8 cellular contexts compared by ENCODE assay signal in genomic region chr22:50201191-50202129, GRCh38. TPM values are rescaled to one million over a fixed set of nuclear protein-coding genes. Genes with fewer than 3 reads are reported as not detected.
DNase-seq lines count a peak whose midpoint lies in the region; ATAC-seq and TF ChIP-seq lines count a peak whose summit lies in the region.

No MANE protein-coding gene starts in this region.

- dilution Hi-C loops in mammary epithelial cell (cut with HindIII; ENCODE audit: low sequenced_read_pairs): no loop called here

- CTCF ChIA-PET in mammary epithelial cell (lab: Charles Lee; ENCODE audit: low non-redundant PET): no interaction called here

- H3K9ac ChIP-seq in mammary epithelial cell (ENCODE audit: insufficient read depth, low read length): peak overlapping the region; percentile 59

- no peak for TF ChIP-seq EP300 in transverse colon (IDR thresholded peaks at IDR 0.05; ENCODE audit: low read depth)

- TF ChIP-seq CTCF in LNCaP clone FGC (IDR thresholded peaks at IDR 0.05; ENCODE audit: control insufficient read depth, extremely low read depth, insufficient read depth) (no peak), mammary epithelial cell (conservative IDR thresholded peaks at IDR 0.05 in 1 of 2, IDR thresholded peaks at IDR 0.05 in 1 of 2; ENCODE audit: extremely low read depth in 1 of 2, insufficient read depth in 1 of 2, low read depth in 1 of 2, low read length in 2 of 2) (no peak), lower leg skin (IDR thresholded peaks at IDR 0.05) (no peak), transverse colon (IDR thresholded peaks at IDR 0.05) (no peak)

- DNase-seq in ELR (ENCODE audit: low read depth): peak; percentile 39
- DNase-seq in LNCaP clone FGC (ENCODE audit: low read depth): no peak
- no peak for DNase-seq in mammary epithelial cell
- no peak for DNase-seq in lower leg skin (ENCODE audit: low spot score in 2 of 2)
- DNase-seq in transverse colon: no peak
- DNase-seq in sciatic nerve (ENCODE audit: low spot score): no peak
- DNase-seq in NCI-H82 treated with DMSO at 0.1 percent for 48 hours (lab: John Stamatoyannopoulos, UW; ENCODE audit: unreplicated experiment): no peak

- H3K9me3 ChIP-seq in mammary epithelial cell (replicated peaks; ENCODE audit: insufficient read depth, low read length) (no peaks in the 10 kb centered on the region), transverse colon (no peaks in the 10 kb centered on the region)

- peak overlapping the region; percentile 7 for H3K27ac ChIP-seq in mammary epithelial cell (ENCODE audit: insufficient read depth, low read depth, low read length)
- peak overlapping the region; percentile 81 to 88 (median 86) for H3K27ac ChIP-seq in transverse colon

- no TSS peak for BruUV-seq in mammary epithelial cell (replicated peaks; lab: Mats Ljungman, UMichigan)

- H3K4me3 ChIP-seq in LNCaP clone FGC (ENCODE audit: low read depth, low read length): peak overlapping the region; percentile 78
- H3K4me3 ChIP-seq in mammary epithelial cell (replicated peaks in 1 of 3; ENCODE audit: insufficient read depth in 1 of 3, low read depth in 2 of 3, low read length in 3 of 3): peak overlapping the region; percentile 63 to 86 (median 78)
- peak overlapping the region; percentile 44 for H3K4me3 ChIP-seq in lower leg skin (ENCODE audit: low read depth, poor library complexity, severe bottlenecking)
- H3K4me3 ChIP-seq in transverse colon: peak overlapping the region; percentile 62 to 95 (median 88)

- H3K36me3 ChIP-seq in mammary epithelial cell (ENCODE audit: insufficient read depth, low read length) (peaks cover 4% of the 10 kb centered on the region), transverse colon (no peaks in the 10 kb centered on the region)

- no peaks in the 10 kb centered on the region for H3K27me3 ChIP-seq in mammary epithelial cell (ENCODE audit: insufficient read depth, low read length)
- no peaks in the 10 kb centered on the region for H3K27me3 ChIP-seq in transverse colon

- peaks cover 14% of the 10 kb centered on the region for H3K4me1 ChIP-seq in mammary epithelial cell (ENCODE audit: insufficient read depth, low read length)
- H3K4me1 ChIP-seq in transverse colon: peaks cover 16 to 24% (median 19%) of the 10 kb centered on the region in 4 donors

- H4K20me1 ChIP-seq in mammary epithelial cell (ENCODE audit: insufficient read depth, low read length): no peaks in the 10 kb centered on the region

- in situ Hi-C loops in mammary epithelial cell (cut with MboI; ENCODE audit: low sequenced_read_pairs in 2 of 2) (loop anchor here (10.0 to 25.0 kb wide), 2 partner anchors 47 to 264 kb away; no protein-coding TSS in a partner anchor), transverse colon (cut with MboI; ENCODE audit: low pct_ligation_motif_present in 1 of 4, low pct_unique_long_range_greater_than_20kb in 1 of 4, low sequenced_read_pairs in 3 of 4) (loop anchor here in 1 of 4 donors (10.0 kb wide), 1 partner anchor 57 kb away; no protein-coding TSS in a partner anchor)

- intact Hi-C loops in mammary epithelial cell (cut with micrococcal nuclease) (loop anchor here (2.0 kb wide), 2 partner anchors 43 to 53 kb away; no protein-coding TSS in a partner anchor), lower leg skin (cut with DNase I; ENCODE audit: low total_unique reads) (loop anchor here (10.0 kb wide), 1 partner anchor 47 kb away; no protein-coding TSS in a partner anchor), transverse colon (cut with DNase I; ENCODE audit: low total_unique reads) (no loop called here), sciatic nerve (cut with DNase I) (no loop called here)

- WGBS in mammary epithelial cell (ENCODE audit: low coverage, missing lambda C conversion rate): 10% methylated on average over 24 of the region's 115 CpGs
- 1 to 29% methylated on average over 6 to 61 of the region's 115 CpGs for WGBS in lower leg skin, 2 donors
- WGBS in transverse colon (ENCODE audit: low coverage in 1 of 2), 2 donors: 4% methylated on average over 31 of the region's 115 CpGs; no CpG with 5 or more reads in 1 of the 2 donors

- H2AFZ ChIP-seq in mammary epithelial cell (ENCODE audit: low read depth, low read length): peak overlapping the region; percentile 84

- peak overlapping the region; percentile 99 for H3K4me2 ChIP-seq in mammary epithelial cell (ENCODE audit: insufficient read depth, low read depth, low read length)

- TF ChIP-seq POLR2A in lower leg skin (IDR thresholded peaks at IDR 0.05): no peak
- no peak for TF ChIP-seq POLR2A in transverse colon (IDR thresholded peaks at IDR 0.05)

- ATAC-seq in GM21737 (IDR thresholded peaks at IDR 0.05; ENCODE audit: unreplicated experiment) (peak; percentile 19), sciatic nerve (no peak)

- H3K79me2 ChIP-seq in mammary epithelial cell (ENCODE audit: insufficient read depth, low read length): peaks cover 53% of the 10 kb centered on the region

RNA-seq across cellular contexts. Expression of gene SELENOO, which starts 0.6 kb away (rescaled TPM):
- total RNA-seq in mammary epithelial cell: 10 to 100 TPM; 21.5 to 36.9 TPM
- 39.7 TPM for polyA plus RNA-seq in mammary epithelial cell
- 12.8 TPM for polyA minus RNA-seq in mammary epithelial cell
- 10 to 100 TPM; 33.3 to 52.3 (median 43.1) TPM for total RNA-seq in lower leg skin
- total RNA-seq in transverse colon: 10 to 100 TPM; 27.3 to 91.3 (median 35.1) TPM
- 22.6 TPM for total RNA-seq in sciatic nerve

RNA-seq across cellular contexts. Expression of gene TRABD, which starts 15.7 kb away (rescaled TPM):
- 10 to 100 TPM; 25.8 to 63.5 TPM for total RNA-seq in mammary epithelial cell
- polyA plus RNA-seq in mammary epithelial cell: 53.4 TPM
- 43.4 TPM for polyA minus RNA-seq in mammary epithelial cell
- 10 to 100 TPM; 31.5 to 62.7 (median 46.4) TPM for total RNA-seq in lower leg skin
- total RNA-seq in transverse colon: 100 to 1,000 TPM in 1 of 4 donors, 10 to 100 TPM in 3; 40.6 to 109 (median 69.4) TPM
- total RNA-seq in sciatic nerve: 22.8 TPM

RNA-seq across cellular contexts. Expression of gene PANX2, which starts 30.9 kb away (rescaled TPM):
- 1 to 10 TPM in 1 of 2 donors, under 1 TPM in 1; 0.83 to 4.4 TPM for total RNA-seq in mammary epithelial cell
- 1.8 TPM for polyA plus RNA-seq in mammary epithelial cell
- 0.67 TPM for polyA minus RNA-seq in mammary epithelial cell
- 1 to 10 TPM; 1.4 to 4.3 (median 1.8) TPM for total RNA-seq in lower leg skin
- under 1 TPM in 1 of 4 donors, not detected in 3; 0.32 TPM for total RNA-seq in transverse colon
- total RNA-seq in sciatic nerve: 0.76 TPM

RNA-seq across cellular contexts. Expression of gene TUBGCP6, which starts 43.4 kb away (rescaled TPM):
- total RNA-seq in mammary epithelial cell (10 to 100 TPM; 33.0 to 34.0 TPM), lower leg skin (10 to 100 TPM; 37.1 to 67.0 (median 52.5) TPM), transverse colon (100 to 1,000 TPM in 1 of 4 donors, 10 to 100 TPM in 3; 43.8 to 110 (median 73.1) TPM), sciatic nerve (47.6 TPM)
- polyA plus RNA-seq in mammary epithelial cell: 12.3 TPM
- 18.7 TPM for polyA minus RNA-seq in mammary epithelial cell

RNA-seq across cellular contexts. Expression of gene HDAC10, which starts 49.6 kb away (rescaled TPM):
- total RNA-seq in mammary epithelial cell: 10 to 100 TPM; 10.7 to 23.6 TPM
- polyA plus RNA-seq in mammary epithelial cell: 8.9 TPM
- polyA minus RNA-seq in mammary epithelial cell: 2.7 TPM
- 10 to 100 TPM; 36.4 to 60.7 (median 45.7) TPM for total RNA-seq in lower leg skin
- total RNA-seq in transverse colon: 100 to 1,000 TPM in 2 of 4 donors, 10 to 100 TPM in 2; 66.8 to 618 (median 142) TPM
- total RNA-seq in sciatic nerve: 32.4 TPM

Comparison
In these comparisons a context has a peak if more than half of its experiments do, and no peak if none do; other contexts are left out.
1. intact Hi-C loops: an anchor here in mammary epithelial cell (2.0 kb wide) and lower leg skin (10.0 kb wide); none called in transverse colon and sciatic nerve.